ENCODE assay signal across 11 cellular contexts in genomic region chr11:76814414-76814813, GRCh38.
"Had no signal": no experiment of that assay in that cellular context is flagged by ENCODE, and none has a peak within 500 bp of the region (broad histone marks: within the 10 kb centered on the region; RNA-seq: fewer than 3 reads in every experiment).

No MANE protein-coding gene starts in this region.

- H3K27ac ChIP-seq: GM23248 had no signal

- H3K4me3 Mint-ChIP-seq: GM23338, H9, HFFc6 had no signal

- FAIRE-seq: H1, H54 had no signal

- DNase-seq: GM23248, GOT3, H7, H9, HCEC 1CT, HFFc6 had no signal

- H3K27ac Mint-ChIP-seq: GM23338, H9, HFFc6 had no signal

- ATAC-seq: GM23338, HCT116 had no signal

- H3K9ac ChIP-seq: GM23248 had no signal

- H3K4me2 ChIP-seq: GM23338 had no signal

- H3K4me1 ChIP-seq: HAP-1 had no signal

- H3K4me3 ChIP-seq: GM23248, GM23338, HAP-1 had no signal

- H3K36me3 ChIP-seq: HAP-1 had no signal

- H2AFZ ChIP-seq: GM23248, GM23338 had no signal
